16 cellular contexts compared by ENCODE assay signal in genomic region chr12:59023861-59024424, GRCh38.
"Had no signal": no experiment of that assay in that cellular context is flagged by ENCODE, and none has a peak within 500 bp of the region (broad histone marks: within the 10 kb centered on the region; RNA-seq: fewer than 3 reads in every experiment).

No MANE protein-coding gene starts in this region.

- H3K27ac ChIP-seq: foreskin keratinocyte, neural progenitor cell, pancreas, transverse colon, vagina had no signal

- H3K4me1 ChIP-seq: foreskin keratinocyte, transverse colon, vagina had no signal

- H3K4me3 Mint-ChIP-seq: activated naive CD8-positive, alpha-beta T cell treated with anti-CD3 and anti-CD28 coated beads, Interleukin-2, amount 10 ng/mL, durations not matched to agents 7 days and 5 days; neural progenitor cell; T-cell had no signal

- H3K27me3 ChIP-seq: foreskin keratinocyte, neural progenitor cell, pancreas, transverse colon, vagina had no signal

- H3K4me3 ChIP-seq: neural progenitor cell, pancreas, transverse colon, vagina had no signal

- ATAC-seq: activated CD4-positive, CD25-positive, alpha-beta regulatory T cell treated with anti-CD3 and anti-CD28 coated beads, Interleukin-2, amount 50 U/mL, for 24 hours; esophagus mucosa; foreskin keratinocyte; stimulated activated naive CD8-positive, alpha-beta T cell treated with anti-CD3 and anti-CD28 coated beads, Interleukin-15, Interleukin-2, amounts not matched to agents 100 U/mL and 50 U/mL, for 24 hours; T-cell had no signal

- H3K9ac ChIP-seq: neural progenitor cell had no signal

- H3K27me3 Mint-ChIP-seq: activated naive CD8-positive, alpha-beta T cell treated with anti-CD3 and anti-CD28 coated beads, Interleukin-2, amount 10 ng/mL, durations not matched to agents 7 days and 5 days; T-cell had no signal

- H3K36me3 ChIP-seq: neural progenitor cell, pancreas, transverse colon, vagina had no signal

- H3K9me3 Mint-ChIP-seq: activated naive CD8-positive, alpha-beta T cell treated with anti-CD3 and anti-CD28 coated beads, Interleukin-2, amount 10 ng/mL, durations not matched to agents 7 days and 5 days; neural progenitor cell had no signal

- H3K9me3 ChIP-seq: pancreas, transverse colon, vagina had no signal

- H3K36me3 Mint-ChIP-seq: activated naive CD8-positive, alpha-beta T cell treated with anti-CD3 and anti-CD28 coated beads, Interleukin-2, amount 10 ng/mL, durations not matched to agents 7 days and 5 days; neural progenitor cell; T-cell had no signal

- H3K27ac Mint-ChIP-seq: activated naive CD8-positive, alpha-beta T cell treated with anti-CD3 and anti-CD28 coated beads, Interleukin-2, amount 10 ng/mL, durations not matched to agents 7 days and 5 days; neural progenitor cell; T-cell had no signal

- H3K4me1 Mint-ChIP-seq: activated naive CD8-positive, alpha-beta T cell treated with anti-CD3 and anti-CD28 coated beads, Interleukin-2, amount 10 ng/mL, durations not matched to agents 7 days and 5 days; neural progenitor cell; T-cell had no signal

- DNase-seq: activated naive CD4-positive, alpha-beta T cell; activated naive CD8-positive, alpha-beta T cell treated with anti-CD3 and anti-CD28 coated beads, Interleukin-2, amount 10 ng/mL, durations not matched to agents 7 days and 5 days; activated T-cell treated with anti-CD3 and anti-CD28 coated beads for 4 hours; anterior cingulate cortex; foreskin keratinocyte; pancreas; small intestine; stimulated activated CD4-positive, alpha-beta T cell treated with anti-CD3 and anti-CD28 coated beads, Interleukin-4, amount 100 ng/mL, for 24 hours; stimulated activated naive CD8-positive, alpha-beta T cell treated with anti-CD3 and anti-CD28 coated beads, Interleukin-15, Interleukin-2, amounts not matched to agents 100 U/mL and 50 U/mL, for 24 hours; T-cell; T1000; transverse colon had no signal
